ENCODE assay signal across 23 cellular contexts in genomic region chr14:96538097-96538496, GRCh38. TPM values are rescaled to one million over a fixed set of nuclear protein-coding genes. Genes with fewer than 3 reads are reported as not detected.
DNase-seq lines count a peak whose midpoint lies in the region; ATAC-seq and TF ChIP-seq lines count a peak whose summit lies in the region.
"Had no signal": no experiment of that assay in that cellular context is flagged by ENCODE, and none has a peak within 500 bp of the region (broad histone marks: within the 10 kb centered on the region; RNA-seq: fewer than 3 reads in every experiment).

No MANE protein-coding gene starts in this region.

- POLR2A ChIA-PET in activated CD4-positive, alpha-beta memory T cell treated with anti-CD3 and anti-CD28 coated beads for 36 hours (lab: Charles Lee): no interaction called here

- H3K4me3 Mint-ChIP-seq in natural killer cell treated with Interleukin-12 subunit alpha and Interleukin-12 subunit beta and Interleukin-15 and Interleukin-18, amount 100 ng/mL, for 72 hours: no peak overlapping the region
- H3K4me3 Mint-ChIP-seq in natural killer cell (no peak overlapping the region), endodermal cell (no peak overlapping the region)
- no peak overlapping the region for H3K4me3 Mint-ChIP-seq in activated CD4-positive, alpha-beta memory T cell treated with anti-CD3 and anti-CD28 coated beads for 36 hours
- H3K4me3 Mint-ChIP-seq: activated CD4-positive, alpha-beta T cell treated with anti-CD3 and anti-CD28 coated beads, Interleukin-2, amount 10 ng/mL, durations not matched to agents 24 days and 14 days; CD4-positive, alpha-beta memory T cell; IgD-negative memory B cell; neural progenitor cell had no signal

- no peak overlapping the region for H3K4me3 ChIP-seq in endodermal cell (ENCODE audit: low read length)
- H3K4me3 ChIP-seq: ascending aorta, neural progenitor cell had no signal

- no peaks in the 10 kb centered on the region for H3K9me3 Mint-ChIP-seq in natural killer cell treated with Interleukin-12 subunit alpha and Interleukin-12 subunit beta and Interleukin-15 and Interleukin-18, amount 100 ng/mL, for 72 hours
- H3K9me3 Mint-ChIP-seq in natural killer cell: no peaks in the 10 kb centered on the region
- no peaks in the 10 kb centered on the region for H3K9me3 Mint-ChIP-seq in activated CD4-positive, alpha-beta memory T cell treated with anti-CD3 and anti-CD28 coated beads for 36 hours
- no peaks in the 10 kb centered on the region for H3K9me3 Mint-ChIP-seq in endodermal cell
- H3K9me3 Mint-ChIP-seq: activated CD4-positive, alpha-beta T cell treated with anti-CD3 and anti-CD28 coated beads, Interleukin-2, amount 10 ng/mL, durations not matched to agents 24 days and 14 days; CD4-positive, alpha-beta memory T cell; IgD-negative memory B cell; neural progenitor cell had no signal

- peaks cover 3 to 6% of the 10 kb centered on the region in 2 donors for H3K4me1 Mint-ChIP-seq in natural killer cell treated with Interleukin-12 subunit alpha and Interleukin-12 subunit beta and Interleukin-15 and Interleukin-18, amount 100 ng/mL, for 72 hours (ENCODE audit: low read depth in 2 of 2)
- no peaks in the 10 kb centered on the region for H3K4me1 Mint-ChIP-seq in natural killer cell
- H3K4me1 Mint-ChIP-seq in activated CD4-positive, alpha-beta memory T cell treated with anti-CD3 and anti-CD28 coated beads for 36 hours (ENCODE audit: low read depth): peaks cover 9% of the 10 kb centered on the region
- peaks cover 9% of the 10 kb centered on the region for H3K4me1 Mint-ChIP-seq in endodermal cell
- H3K4me1 Mint-ChIP-seq: neural progenitor cell had no signal

- intact Hi-C loops in natural killer cell (cut with micrococcal nuclease): no loop called here
- intact Hi-C loops in activated CD4-positive, alpha-beta memory T cell treated with anti-CD3 and anti-CD28 coated beads for 36 hours (cut with micrococcal nuclease): no loop called here

- H3K27me3 Mint-ChIP-seq in natural killer cell treated with Interleukin-12 subunit alpha and Interleukin-12 subunit beta and Interleukin-15 and Interleukin-18, amount 100 ng/mL, for 72 hours: no peaks in the 10 kb centered on the region
- H3K27me3 Mint-ChIP-seq in natural killer cell (ENCODE audit: low read depth in 2 of 2) (no peaks in the 10 kb centered on the region), endodermal cell (ENCODE audit: insufficient read depth) (no peaks in the 10 kb centered on the region)
- H3K27me3 Mint-ChIP-seq in activated CD4-positive, alpha-beta memory T cell treated with anti-CD3 and anti-CD28 coated beads for 36 hours: no peaks in the 10 kb centered on the region
- H3K27me3 Mint-ChIP-seq: activated CD4-positive, alpha-beta T cell treated with anti-CD3 and anti-CD28 coated beads, Interleukin-2, amount 10 ng/mL, durations not matched to agents 24 days and 14 days; CD4-positive, alpha-beta memory T cell; IgD-negative memory B cell had no signal

- H3K36me3 Mint-ChIP-seq in natural killer cell treated with Interleukin-12 subunit alpha and Interleukin-12 subunit beta and Interleukin-15 and Interleukin-18, amount 100 ng/mL, for 72 hours: no peaks in the 10 kb centered on the region
- no peaks in the 10 kb centered on the region for H3K36me3 Mint-ChIP-seq in natural killer cell
- H3K36me3 Mint-ChIP-seq in activated CD4-positive, alpha-beta memory T cell treated with anti-CD3 and anti-CD28 coated beads for 36 hours: peaks cover 19% of the 10 kb centered on the region
- peaks cover 25% of the 10 kb centered on the region for H3K36me3 Mint-ChIP-seq in endodermal cell (ENCODE audit: low read depth)

- no peak for DNase-seq in natural killer cell treated with Interleukin-12 subunit alpha and Interleukin-12 subunit beta and Interleukin-15 and Interleukin-18, amount 100 ng/mL, for 72 hours (ENCODE audit: low spot score)
- DNase-seq in natural killer cell (no peak), endodermal cell (no peak)
- DNase-seq in activated CD4-positive, alpha-beta memory T cell treated with anti-CD3 and anti-CD28 coated beads for 36 hours: no peak
- no peak for DNase-seq in stimulated activated naive CD4-positive, alpha-beta T cell (lab: John Stamatoyannopoulos, UW)
- DNase-seq: activated CD4-positive, alpha-beta T cell treated with anti-CD3 and anti-CD28 coated beads, Interleukin-2, amount 10 ng/mL, durations not matched to agents 24 days and 14 days; activated naive CD4-positive, alpha-beta T cell; caudate nucleus; CD4-positive, alpha-beta memory T cell; GF-D8; glutamatergic neuron; mammary epithelial cell; NCI-H1092 treated with DMSO at 0.1 percent for 48 hours; NCI-H2029; NCI-H2227 treated with DMSO at 0.1 percent for 48 hours; NCI-H69; stimulated activated CD4-positive, alpha-beta T cell treated with anti-CD3 and anti-CD28 coated beads, Interleukin-15, amount 100 ng/mL, for 24 hours; substantia nigra had no signal

- H3K9ac ChIP-seq in endodermal cell (ENCODE audit: extremely low read depth, low read length, poor library complexity, severe bottlenecking): peak overlapping the region; percentile 9
- H3K9ac ChIP-seq: neural progenitor cell had no signal

- H3K27ac Mint-ChIP-seq in natural killer cell treated with Interleukin-12 subunit alpha and Interleukin-12 subunit beta and Interleukin-15 and Interleukin-18, amount 100 ng/mL, for 72 hours: peak overlapping the region; percentile 77 to 84
- H3K27ac Mint-ChIP-seq in natural killer cell (peak overlapping the region in 1 of 2 donors; percentile 58), endodermal cell (no peak overlapping the region)
- H3K27ac Mint-ChIP-seq in activated CD4-positive, alpha-beta memory T cell treated with anti-CD3 and anti-CD28 coated beads for 36 hours: peak overlapping the region; percentile 54
- H3K27ac Mint-ChIP-seq: activated CD4-positive, alpha-beta T cell treated with anti-CD3 and anti-CD28 coated beads, Interleukin-2, amount 10 ng/mL, durations not matched to agents 24 days and 14 days; CD4-positive, alpha-beta memory T cell; neural progenitor cell had no signal

- TF ChIP-seq CTCF in natural killer cell (IDR thresholded peaks at IDR 0.05) (no peak), endodermal cell (conservative IDR thresholded peaks at IDR 0.05) (no peak)

- H3K4me1 ChIP-seq in endodermal cell (ENCODE audit: control insufficient read depth, insufficient read depth, low read length): no peaks in the 10 kb centered on the region
- H3K4me1 ChIP-seq: ascending aorta, neural progenitor cell had no signal

- H3K27ac ChIP-seq in endodermal cell (ENCODE audit: low read depth, low read length): no peak overlapping the region
- H3K27ac ChIP-seq: ascending aorta, neural progenitor cell had no signal

- H3K36me3 ChIP-seq in endodermal cell (ENCODE audit: control insufficient read depth, insufficient read depth, low read length): peaks cover 84% of the 10 kb centered on the region

- ATAC-seq in natural killer cell treated with Interleukin-12 subunit alpha and Interleukin-12 subunit beta and Interleukin-15 and Interleukin-18, amount 100 ng/mL, for 72 hours: no peak
- ATAC-seq in natural killer cell: no peak
- no peak for ATAC-seq in HG03175 (IDR thresholded peaks at IDR 0.05; ENCODE audit: unreplicated experiment)
- no peak for ATAC-seq in HG02571 (IDR thresholded peaks at IDR 0.05; ENCODE audit: unreplicated experiment)

- 100% methylated on average over 2 of the region's 2 CpGs; no CpG with 5 or more reads in 1 of the 2 experiments for WGBS in endodermal cell (ENCODE audit: insufficient coverage in 1 of 2, insufficient read length in 1 of 2), 2 experiments

- CTCF ChIA-PET in activated CD4-positive, alpha-beta memory T cell treated with anti-CD3 and anti-CD28 coated beads for 36 hours (lab: Charles Lee): no interaction called here

- no peaks in the 10 kb centered on the region for H3K9me3 ChIP-seq in endodermal cell (ENCODE audit: control insufficient read depth, low read length)
- H3K9me3 ChIP-seq: ascending aorta had no signal

- H3K27me3 ChIP-seq in endodermal cell (ENCODE audit: control insufficient read depth, insufficient read depth, low read length, poor library complexity, severe bottlenecking): no peaks in the 10 kb centered on the region
- H3K27me3 ChIP-seq: ascending aorta, neural progenitor cell had no signal

RNA-seq across cellular contexts. Expression of gene PAPOLA, which starts 35.9 kb away (rescaled TPM):
- total RNA-seq in natural killer cell treated with Interleukin-12 subunit alpha and Interleukin-12 subunit beta and Interleukin-15 and Interleukin-18, amount 100 ng/mL, for 72 hours: 100 to 1,000 TPM; 167 to 216 TPM
- total RNA-seq in natural killer cell (100 to 1,000 TPM; 200 to 225 (median 224) TPM), endodermal cell (100 to 1,000 TPM; 218 to 225 TPM)
- total RNA-seq in activated CD4-positive, alpha-beta memory T cell treated with anti-CD3 and anti-CD28 coated beads for 36 hours: 100 to 1,000 TPM; 161 to 173 TPM
- 183 TPM for polyA plus RNA-seq in endodermal cell (2013, experiment 1 of 2)
- polyA plus RNA-seq in endodermal cell (2013, experiment 2 of 2): 197 TPM
